Comparison of ENCODE assay signal across 25 cellular contexts in genomic region chr14:81311128-81311527, GRCh38.
DNase-seq lines count a peak whose midpoint lies in the region; ATAC-seq, FAIRE-seq and TF ChIP-seq lines count a peak whose summit lies in the region.
"Had no signal": no experiment of that assay in that cellular context is flagged by ENCODE, and none has a peak within 500 bp of the region (broad histone marks: within the 10 kb centered on the region; RNA-seq: fewer than 3 reads in every experiment).

No MANE protein-coding gene starts in this region.

- H4K5ac ChIP-seq in H1 (ENCODE audit: insufficient read length, low read depth, low read length), result no peak overlapping the region

- H2AFZ ChIP-seq in H1 (ENCODE audit: low read length), result no peak overlapping the region

- no peak overlapping the region for H3K14ac ChIP-seq in H1 (ENCODE audit: insufficient read length)

- no peak overlapping the region for H3K56ac ChIP-seq in H1 (replicated peaks; ENCODE audit: insufficient read length, low read depth, low read length)

- TF ChIP-seq EP300 in H1 (IDR thresholded peaks at IDR 0.05; ENCODE audit: borderline replicate concordance in 1 of 2, low read depth in 2 of 2, low read length in 2 of 2), result no peak

- H3K23me2 ChIP-seq in H1 (ENCODE audit: low read depth, low read length), result no peaks in the 10 kb centered on the region

- TF ChIP-seq CTCF in heart left ventricle (IDR thresholded peaks at IDR 0.05) (no peak), left ventricle myocardium inferior (IDR thresholded peaks at IDR 0.05; ENCODE audit: borderline replicate concordance) (no peak), H1 (IDR thresholded peaks at IDR 0.05; ENCODE audit: control extremely low read depth in 1 of 3, insufficient read depth in 1 of 3, low read depth in 1 of 3, low read length in 3 of 3) (no peak), left lung (IDR thresholded peaks at IDR 0.05) (no peak)

- TF ChIP-seq RAD21 in H1 (IDR thresholded peaks at IDR 0.05 in 1 of 2, conservative IDR thresholded peaks at IDR 0.05 in 1 of 2; ENCODE audit: low read depth in 2 of 2, low read length in 2 of 2), result no peak

- no peak overlapping the region for H3K4me2 ChIP-seq in H1 (ENCODE audit: insufficient read depth in 1 of 2, low read depth in 2 of 2, low read length in 2 of 2)
- H3K4me2 ChIP-seq: A549 had no signal

- H3K4me1 ChIP-seq in heart left ventricle (peaks cover 0 to 19% (median 2%) of the 10 kb centered on the region in 12 donors), left ventricle myocardium inferior (peaks cover 7% of the 10 kb centered on the region), H1 (replicated peaks in 1 of 4; ENCODE audit: control insufficient read depth in 3 of 4, insufficient read depth in 4 of 4, low read length in 3 of 4) (peaks cover 6 to 28% (median 25%) of the 10 kb centered on the region in 4 experiments; a peak in 6 of 7 replicates), left lung (peaks cover 10 to 20% of the 10 kb centered on the region in 2 donors)
- H3K4me1 ChIP-seq: A549, prostate gland had no signal

- TF ChIP-seq POLR2A in heart left ventricle (IDR thresholded peaks at IDR 0.05), result no peak
- TF ChIP-seq POLR2A in H1 (IDR thresholded peaks at IDR 0.05; ENCODE audit: control extremely low read depth in 1 of 2, low read depth in 2 of 2, low read length in 2 of 2), result no peak

- no peak overlapping the region for H3K18ac ChIP-seq in H1 (ENCODE audit: extremely low read depth, low read length)

- FAIRE-seq in H1 (lab: Jason Lieb, UNC), result peak; percentile 32
- FAIRE-seq: A549, astrocyte, endothelial cell of umbilical vein, H54 had no signal

- no peak overlapping the region for H2BK15ac ChIP-seq in H1 (ENCODE audit: low read length)

- no peak overlapping the region for H3K27ac ChIP-seq in heart left ventricle
- H3K27ac ChIP-seq in left ventricle myocardium inferior (replicated peaks), result no peak overlapping the region
- no peak overlapping the region for H3K27ac ChIP-seq in H1 (ENCODE audit: low read depth, low read length)
- H3K27ac ChIP-seq in left lung, result no peak overlapping the region
- H3K27ac ChIP-seq: A549, prostate gland, thoracic aorta, vagina had no signal

- no peaks in the 10 kb centered on the region for H4K20me1 ChIP-seq in H1 (replicated peaks in 1 of 2; ENCODE audit: control insufficient read depth in 1 of 2, insufficient read depth in 2 of 2, low read length in 2 of 2)

- H4K8ac ChIP-seq in H1 (ENCODE audit: extremely low read depth, insufficient read depth, low read length), result no peak overlapping the region

- H2BK120ac ChIP-seq in H1 (replicated peaks; ENCODE audit: low read depth, low read length), result no peak overlapping the region

- H3K4ac ChIP-seq in H1 (replicated peaks; ENCODE audit: insufficient read length, low read depth, low read length), result no peak overlapping the region

- CTCF ChIA-PET in H1 (lab: Charles Lee; ENCODE audit: partially characterized antibody), result interaction anchor here (1.4 to 2.8 kb wide), 3 partner anchors 10 to 106 kb away, joined by 3 to 9 read pairs (median 6); no protein-coding TSS in a partner anchor

- H3K9ac ChIP-seq in H1 (replicated peaks in 1 of 4; ENCODE audit: extremely low read depth in 1 of 4, low read depth in 3 of 4, low read length in 3 of 4), result no peak overlapping the region

- peaks cover 0 to 14% of the 10 kb centered on the region in 2 experiments; a peak in 2 of 4 replicates for H3K79me2 ChIP-seq in H1 (ENCODE audit: control insufficient read depth in 1 of 2, insufficient read depth in 2 of 2, low read length in 2 of 2)

- no peak overlapping the region for H2BK12ac ChIP-seq in H1 (ENCODE audit: low read depth, low read length)

- no peaks in the 10 kb centered on the region for H3K79me1 ChIP-seq in H1 (ENCODE audit: low read depth, low read length)

- intact Hi-C loops in heart left ventricle (cut with DNase I) (no loop called here), left ventricle myocardium inferior (cut with micrococcal nuclease) (no loop called here), left lung (cut with DNase I) (no loop called here)

- H3K9me3 ChIP-seq in heart left ventricle (no peaks in the 10 kb centered on the region), left ventricle myocardium inferior (replicated peaks) (no peaks in the 10 kb centered on the region), H1 (ENCODE audit: insufficient read depth in 2 of 2, low read depth in 1 of 2, low read length in 1 of 2) (no peaks in the 10 kb centered on the region), left lung (no peaks in the 10 kb centered on the region)
- H3K9me3 ChIP-seq: A549, neutrophil, prostate gland, thoracic aorta, vagina had no signal

- no peak overlapping the region for H2AK5ac ChIP-seq in H1 (ENCODE audit: low read depth, low read length)

- WGBS in heart left ventricle, 4 donors, result 15 to 19% (median 16%) methylated on average over 3 of the region's 3 CpGs
- 49% methylated on average over 3 of the region's 3 CpGs; no CpG with 5 or more reads in 1 of the 2 experiments for WGBS in H1 (ENCODE audit: extremely low coverage in 1 of 2, insufficient coverage in 1 of 2, insufficient read length in 1 of 2, insufficient replicate concordance in 2 of 2, low coverage in 1 of 2, low lambda C conversion rate in 2 of 2, missing lambda C conversion rate in 1 of 2), 2 experiments

- H3K27me3 ChIP-seq in heart left ventricle, result peaks cover 0 to 6% (median 0%) of the 10 kb centered on the region in 9 donors
- peaks cover 6% of the 10 kb centered on the region for H3K27me3 ChIP-seq in left ventricle myocardium inferior (ENCODE audit: low read depth)
- H3K27me3 ChIP-seq in H1 (replicated peaks in 1 of 4; ENCODE audit: control insufficient read depth in 3 of 4, extremely low read depth in 1 of 4, insufficient read depth in 3 of 4, low read length in 3 of 4), result no peaks in the 10 kb centered on the region
- H3K27me3 ChIP-seq in left lung, result no peaks in the 10 kb centered on the region
- H3K27me3 ChIP-seq: neutrophil, vagina had no signal

- no peak overlapping the region for H3K23ac ChIP-seq in H1 (ENCODE audit: insufficient read length)

- no peak overlapping the region for H4K91ac ChIP-seq in H1 (replicated peaks; ENCODE audit: insufficient read length, low read length)

- H3K4me3 ChIP-seq in heart left ventricle, result no peak overlapping the region
- H3K4me3 ChIP-seq in left ventricle myocardium inferior, result no peak overlapping the region
- no peak overlapping the region for H3K4me3 ChIP-seq in H1 (ENCODE audit: extremely low read depth in 1 of 4, insufficient read depth in 2 of 4, low read depth in 3 of 4, low read length in 4 of 4)
- no peak overlapping the region for H3K4me3 ChIP-seq in left lung
- H3K4me3 ChIP-seq: A549, prostate gland, thoracic aorta, vagina had no signal

- H2BK20ac ChIP-seq in H1 (ENCODE audit: low read length), result no peak overlapping the region

- ATAC-seq in heart left ventricle, result peak in 3 of 4 donors; percentile 38 to 67 (median 66)
- ATAC-seq in left lung, result peak; percentile 55
- ATAC-seq in GM19452 (IDR thresholded peaks at IDR 0.05; ENCODE audit: unreplicated experiment), result no peak
- ATAC-seq: A549 had no signal

- POLR2A ChIA-PET in H1 (lab: Charles Lee; ENCODE audit: partially characterized antibody), result interaction anchor here (0.7 kb wide), 1 partner anchor 31 kb away, joined by 3 read pairs; no protein-coding TSS in a partner anchor

- DNase-seq in heart left ventricle (no peak), left ventricle myocardium inferior (no peak), H1 (ENCODE audit: low read depth in 1 of 2, low spot score in 2 of 2) (no peak), left lung (no peak), OCI-M1 (lab: John Stamatoyannopoulos, UW) (no peak), OCI-M2 (lab: John Stamatoyannopoulos, UW; ENCODE audit: unreplicated experiment) (no peak), SW 1271 (lab: John Stamatoyannopoulos, UW) (no peak)
- DNase-seq: activated CD4-positive, alpha-beta T cell treated with anti-CD3 and anti-CD28 coated beads for 4 hours; activated gamma-delta T cell; activated T-cell treated with anti-CD3 and anti-CD28 coated beads for 4 hours; CD4-positive, alpha-beta memory T cell; dermis blood vessel endothelial cell; mesendoderm; NCI-H226; NCI-H774; stimulated activated naive CD4-positive, alpha-beta T cell had no signal

- H2BK5ac ChIP-seq in H1 (ENCODE audit: low read depth, low read length), result no peak overlapping the region

- H3K36me3 ChIP-seq in heart left ventricle (no peaks in the 10 kb centered on the region), left ventricle myocardium inferior (no peaks in the 10 kb centered on the region), H1 (ENCODE audit: control insufficient read depth in 2 of 4, insufficient read depth in 4 of 4, low read length in 3 of 4) (no peaks in the 10 kb centered on the region), left lung (no peaks in the 10 kb centered on the region)
- H3K36me3 ChIP-seq: neutrophil, prostate gland, thoracic aorta, vagina had no signal

TF ChIP-seq in H1, 55 proteins besides CTCF, POLR2A, EP300 and RAD21:
- no peak for TF ChIP-seq ATF3 (IDR thresholded peaks at IDR 0.05; ENCODE audit: insufficient read depth, low read depth, low read length)
- no peak for TF ChIP-seq RNF2 (IDR thresholded peaks at IDR 0.05; ENCODE audit: borderline replicate concordance, low read depth, low read length, missing control alignments, poor library complexity, severe bottlenecking)
- no peak for TF ChIP-seq SIX5 (IDR thresholded peaks at IDR 0.05; ENCODE audit: low read depth, low read length)
- no peak for TF ChIP-seq BRCA1 (IDR thresholded peaks at IDR 0.05; ENCODE audit: low read depth, low read length)
- no peak for TF ChIP-seq MAX (IDR thresholded peaks at IDR 0.05)
- TF ChIP-seq KDM4A (IDR thresholded peaks at IDR 0.05; ENCODE audit: low read depth, low read length, severe bottlenecking), result no peak
- TF ChIP-seq CEBPB (IDR thresholded peaks at IDR 0.05; ENCODE audit: low read depth, low read length), result no peak
- no peak for TF ChIP-seq NRF1 (IDR thresholded peaks at IDR 0.05; ENCODE audit: low read depth, low read length)
- no peak for TF ChIP-seq SUZ12 (IDR thresholded peaks at IDR 0.05; ENCODE audit: low read length)
- TF ChIP-seq CBX5 (IDR thresholded peaks at IDR 0.05; ENCODE audit: low read depth, low read length), result no peak
- no peak for TF ChIP-seq BCL11A (IDR thresholded peaks at IDR 0.05; ENCODE audit: low read depth in 2 of 2, low read length in 2 of 2)
- TF ChIP-seq SIRT6 (IDR thresholded peaks at IDR 0.05; ENCODE audit: low read length), result no peak
- no peak for TF ChIP-seq EZH2 (IDR thresholded peaks at IDR 0.05; ENCODE audit: low read depth, low read length, severe bottlenecking)
- no peak for TF ChIP-seq SP2 (IDR thresholded peaks at IDR 0.05; ENCODE audit: low read length)
- no peak for TF ChIP-seq SP1 (IDR thresholded peaks at IDR 0.05; ENCODE audit: low read depth, low read length)
TF ChIP-seq in H1: peak in this region for 0.
